17 cellular contexts compared by ENCODE assay signal in the genomic region with DNA sequence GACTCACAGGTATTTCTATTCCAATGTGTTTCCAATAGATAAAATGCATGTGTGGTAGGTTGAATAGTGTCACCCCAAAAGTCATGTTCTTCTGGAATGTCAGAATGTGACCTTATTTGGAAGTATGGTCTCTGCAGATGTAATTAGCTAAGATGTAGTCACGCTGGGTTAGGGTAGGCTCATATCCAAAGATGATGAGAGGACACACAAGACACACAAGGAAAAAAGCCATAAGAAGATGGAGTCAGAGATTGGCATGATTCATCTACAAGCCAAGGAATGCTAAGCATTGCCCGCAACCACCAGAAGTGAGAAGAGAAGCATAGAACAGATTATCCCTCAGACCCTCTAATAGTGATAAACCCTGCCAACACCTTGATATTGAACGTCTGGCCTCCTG.
"Had no signal": no experiment of that assay in that cellular context is flagged by ENCODE, and none has a peak within 500 bp of the region (broad histone marks: within the 10 kb centered on the region; RNA-seq: fewer than 3 reads in every experiment).

No MANE protein-coding gene starts in this region.

- FAIRE-seq: kidney, small intestine had no signal

- DNase-seq: effector memory CD8-positive, alpha-beta T cell; foreskin fibroblast; head of caudate nucleus; kidney; left cardiac atrium; left ventricle myocardium inferior; lower lobe of right lung; natural killer cell; nucleus accumbens; ovary; sigmoid colon; small intestine; stimulated activated CD4-positive, alpha-beta T cell treated with anti-CD3 and anti-CD28 coated beads, Interleukin-12 subunit alpha, Interleukin-12 subunit beta, amount 100 ng/mL, for 4 hours; stimulated activated naive CD4-positive, alpha-beta T cell; stomach; substantia nigra; transverse colon had no signal
